Comparison of ENCODE assay signal across 2 cellular contexts in the genomic region with DNA sequence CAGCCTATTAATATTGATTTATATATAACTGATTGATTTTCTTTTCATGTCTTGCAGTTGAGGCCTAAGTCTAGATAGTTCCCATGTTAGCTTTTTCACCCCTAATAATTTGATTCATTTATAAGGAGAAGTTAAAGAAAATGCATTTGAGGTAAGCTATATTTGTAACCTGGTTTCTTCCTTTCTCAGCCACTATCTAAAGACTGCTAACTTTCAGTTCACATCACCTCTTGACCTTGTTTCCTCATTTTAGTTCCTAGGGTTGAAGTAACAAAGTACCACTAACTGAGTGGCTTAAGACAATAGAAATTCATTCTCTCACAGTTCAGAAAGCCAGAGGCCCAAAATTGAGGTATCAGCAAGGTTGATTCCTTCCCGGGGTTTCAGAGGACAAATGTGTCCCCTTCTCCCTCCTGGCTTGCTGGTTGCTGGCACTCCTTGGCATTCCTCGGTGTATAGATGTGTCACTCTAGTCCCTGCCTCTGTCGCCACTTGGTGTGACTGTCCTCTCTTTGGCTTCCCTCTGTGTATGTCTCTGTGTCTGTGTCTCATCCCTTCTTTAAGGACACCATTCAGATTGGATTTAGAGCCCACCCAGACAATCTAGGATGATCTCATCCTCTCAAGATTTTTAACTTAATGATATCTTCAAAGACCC.
A peak's percentile ranks its signal among the peaks of the same experiment; 100 is the strongest.
TF ChIP-seq lines count a peak whose summit lies in the region.

No MANE protein-coding gene starts in this region.

TF ChIP-seq in liver, 16 proteins besides CTCF, POLR2A, EP300 and RAD21:
- TF ChIP-seq HNF4A (conservative IDR thresholded peaks at IDR 0.05): no peak
- TF ChIP-seq JUND (IDR thresholded peaks at IDR 0.05): no peak
- no peak for TF ChIP-seq FOXA1 (IDR thresholded peaks at IDR 0.05)
- TF ChIP-seq HNF4G (IDR thresholded peaks at IDR 0.05): no peak
- TF ChIP-seq SP1 (IDR thresholded peaks at IDR 0.05): no peak
- TF ChIP-seq GABPA (IDR thresholded peaks at IDR 0.05 in 1 of 2, conservative IDR thresholded peaks at IDR 0.05 in 1 of 2): no peak
- peak; percentile 21 for TF ChIP-seq NR2F2 (IDR thresholded peaks at IDR 0.05)
- no peak for TF ChIP-seq RXRA (IDR thresholded peaks at IDR 0.05)
TF ChIP-seq in liver: peak in this region for 1.

TF ChIP-seq in HepG2, 621 proteins besides CTCF, POLR2A, EP300 and RAD21:
- TF ChIP-seq, protein P1, sequence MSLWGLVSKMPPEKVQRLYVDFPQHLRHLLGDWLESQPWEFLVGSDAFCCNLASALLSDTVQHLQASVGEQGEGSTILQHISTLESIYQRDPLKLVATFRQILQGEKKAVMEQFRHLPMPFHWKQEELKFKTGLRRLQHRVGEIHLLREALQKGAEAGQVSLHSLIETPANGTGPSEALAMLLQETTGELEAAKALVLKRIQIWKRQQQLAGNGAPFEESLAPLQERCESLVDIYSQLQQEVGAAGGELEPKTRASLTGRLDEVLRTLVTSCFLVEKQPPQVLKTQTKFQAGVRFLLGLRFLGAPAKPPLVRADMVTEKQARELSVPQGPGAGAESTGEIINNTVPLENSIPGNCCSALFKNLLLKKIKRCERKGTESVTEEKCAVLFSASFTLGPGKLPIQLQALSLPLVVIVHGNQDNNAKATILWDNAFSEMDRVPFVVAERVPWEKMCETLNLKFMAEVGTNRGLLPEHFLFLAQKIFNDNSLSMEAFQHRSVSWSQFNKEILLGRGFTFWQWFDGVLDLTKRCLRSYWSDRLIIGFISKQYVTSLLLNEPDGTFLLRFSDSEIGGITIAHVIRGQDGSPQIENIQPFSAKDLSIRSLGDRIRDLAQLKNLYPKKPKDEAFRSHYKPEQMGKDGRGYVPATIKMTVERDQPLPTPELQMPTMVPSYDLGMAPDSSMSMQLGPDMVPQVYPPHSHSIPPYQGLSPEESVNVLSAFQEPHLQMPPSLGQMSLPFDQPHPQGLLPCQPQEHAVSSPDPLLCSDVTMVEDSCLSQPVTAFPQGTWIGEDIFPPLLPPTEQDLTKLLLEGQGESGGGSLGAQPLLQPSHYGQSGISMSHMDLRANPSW (CRISPR knock-in tag; IDR thresholded peaks at IDR 0.05; ENCODE audit: borderline replicate concordance): no peak
- TF ChIP-seq ZNF850 (CRISPR knock-in tag; conservative IDR thresholded peaks at IDR 0.05) (no peak), KDM5A (IDR thresholded peaks at IDR 0.05; ENCODE audit: borderline replicate concordance, low read length) (no peak), CBX1 (IDR thresholded peaks at IDR 0.05; ENCODE audit: low read depth) (no peak), ISL2 (CRISPR knock-in tag; IDR thresholded peaks at IDR 0.05) (no peak)
- TF ChIP-seq, protein P2, sequence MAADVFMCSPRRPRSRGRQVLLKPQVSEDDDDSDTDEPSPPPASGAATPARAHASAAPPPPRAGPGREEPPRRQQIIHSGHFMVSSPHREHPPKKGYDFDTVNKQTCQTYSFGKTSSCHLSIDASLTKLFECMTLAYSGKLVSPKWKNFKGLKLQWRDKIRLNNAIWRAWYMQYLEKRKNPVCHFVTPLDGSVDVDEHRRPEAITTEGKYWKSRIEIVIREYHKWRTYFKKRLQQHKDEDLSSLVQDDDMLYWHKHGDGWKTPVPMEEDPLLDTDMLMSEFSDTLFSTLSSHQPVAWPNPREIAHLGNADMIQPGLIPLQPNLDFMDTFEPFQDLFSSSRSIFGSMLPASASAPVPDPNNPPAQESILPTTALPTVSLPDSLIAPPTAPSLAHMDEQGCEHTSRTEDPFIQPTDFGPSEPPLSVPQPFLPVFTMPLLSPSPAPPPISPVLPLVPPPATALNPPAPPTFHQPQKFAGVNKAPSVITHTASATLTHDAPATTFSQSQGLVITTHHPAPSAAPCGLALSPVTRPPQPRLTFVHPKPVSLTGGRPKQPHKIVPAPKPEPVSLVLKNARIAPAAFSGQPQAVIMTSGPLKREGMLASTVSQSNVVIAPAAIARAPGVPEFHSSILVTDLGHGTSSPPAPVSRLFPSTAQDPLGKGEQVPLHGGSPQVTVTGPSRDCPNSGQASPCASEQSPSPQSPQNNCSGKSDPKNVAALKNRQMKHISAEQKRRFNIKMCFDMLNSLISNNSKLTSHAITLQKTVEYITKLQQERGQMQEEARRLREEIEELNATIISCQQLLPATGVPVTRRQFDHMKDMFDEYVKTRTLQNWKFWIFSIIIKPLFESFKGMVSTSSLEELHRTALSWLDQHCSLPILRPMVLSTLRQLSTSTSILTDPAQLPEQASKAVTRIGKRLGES (CRISPR knock-in tag; IDR thresholded peaks at IDR 0.05; ENCODE audit: borderline replicate concordance): no peak
- TF ChIP-seq, protein P3, sequence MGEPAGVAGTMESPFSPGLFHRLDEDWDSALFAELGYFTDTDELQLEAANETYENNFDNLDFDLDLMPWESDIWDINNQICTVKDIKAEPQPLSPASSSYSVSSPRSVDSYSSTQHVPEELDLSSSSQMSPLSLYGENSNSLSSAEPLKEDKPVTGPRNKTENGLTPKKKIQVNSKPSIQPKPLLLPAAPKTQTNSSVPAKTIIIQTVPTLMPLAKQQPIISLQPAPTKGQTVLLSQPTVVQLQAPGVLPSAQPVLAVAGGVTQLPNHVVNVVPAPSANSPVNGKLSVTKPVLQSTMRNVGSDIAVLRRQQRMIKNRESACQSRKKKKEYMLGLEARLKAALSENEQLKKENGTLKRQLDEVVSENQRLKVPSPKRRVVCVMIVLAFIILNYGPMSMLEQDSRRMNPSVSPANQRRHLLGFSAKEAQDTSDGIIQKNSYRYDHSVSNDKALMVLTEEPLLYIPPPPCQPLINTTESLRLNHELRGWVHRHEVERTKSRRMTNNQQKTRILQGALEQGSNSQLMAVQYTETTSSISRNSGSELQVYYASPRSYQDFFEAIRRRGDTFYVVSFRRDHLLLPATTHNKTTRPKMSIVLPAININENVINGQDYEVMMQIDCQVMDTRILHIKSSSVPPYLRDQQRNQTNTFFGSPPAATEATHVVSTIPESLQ (CRISPR knock-in tag; conservative IDR thresholded peaks at IDR 0.05): no peak
